In the genomic region with DNA sequence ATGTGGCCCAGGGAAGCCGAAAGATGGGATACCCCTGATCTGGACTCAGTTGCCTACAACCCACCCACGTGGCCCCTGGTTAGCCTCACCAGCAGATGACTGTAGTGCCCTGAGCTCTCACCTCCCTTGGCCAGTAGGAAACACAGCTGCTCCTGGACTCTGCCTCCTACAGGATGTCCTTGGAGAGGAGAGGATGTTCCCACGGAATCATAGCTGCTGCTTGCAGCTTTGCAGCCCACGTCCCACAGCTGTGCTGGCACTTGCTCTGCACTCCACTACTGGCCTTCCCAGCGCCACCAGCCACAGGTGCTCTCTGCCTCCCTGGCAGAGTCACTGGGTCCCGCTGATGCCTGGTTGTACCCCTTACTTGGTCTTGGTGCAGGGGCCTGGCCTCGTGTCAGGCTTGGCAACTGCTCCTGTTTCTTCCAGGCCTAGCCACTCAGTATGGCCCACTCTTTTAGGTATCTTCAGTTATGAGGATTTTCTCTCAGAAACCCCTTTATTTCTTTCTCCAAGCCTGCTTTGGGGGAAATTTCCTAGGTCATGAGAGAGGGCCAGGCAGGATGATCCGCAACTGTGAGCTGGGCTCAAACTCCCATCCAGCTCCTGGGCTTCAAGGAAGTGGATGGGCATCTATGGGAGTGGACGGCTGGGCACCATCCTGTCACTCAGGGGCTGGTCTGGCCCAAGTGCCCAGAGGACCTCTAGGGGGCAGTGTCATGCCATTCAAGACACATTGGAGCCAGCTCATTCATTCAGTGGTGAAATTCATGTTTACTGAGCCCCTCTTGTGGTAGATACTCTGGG, we compare ENCODE assay signal across 8 cellular contexts. TPM values are rescaled to one million over a fixed set of nuclear protein-coding genes. Genes with fewer than 3 reads are reported as not detected.
DNase-seq lines count a peak whose midpoint lies in the region; ATAC-seq lines count a peak whose summit lies in the region.

No MANE protein-coding gene starts in this region.

- DNase-seq in DMS 273 treated with DMSO at 0.1 percent for 48 hours (lab: John Stamatoyannopoulos, UW) (peak; percentile 45), HT-29 (ENCODE audit: low spot score) (peak; percentile 71), T-helper 2 cell (peak; percentile 28 to 71 (median 53)), astrocyte of the hippocampus (ENCODE audit: low read depth, low spot score) (peak; percentile 72), iPS-NIHi11 (ENCODE audit: low spot score) (peak; percentile 84)
- peak; percentile 23 to 59 for DNase-seq in stimulated activated CD4-positive, alpha-beta T cell treated with anti-CD3 and anti-CD28 coated beads, Interleukin-15, amount 100 ng/mL, for 48 hours (ENCODE audit: low read depth in 2 of 2)

- ATAC-seq in GM19463 (IDR thresholded peaks at IDR 0.05; ENCODE audit: unreplicated experiment) (peak; percentile 87), GM18858 (IDR thresholded peaks at IDR 0.05; ENCODE audit: unreplicated experiment) (no peak)

RNA-seq across cellular contexts. Expression of gene VILL, which starts 16.3 kb away (rescaled TPM):
- total RNA-seq in HT-29 (2014; rRNA removed; shearing (Covaris generic)), result 2.2 and 2.4 TPM in 2 replicates

RNA-seq across cellular contexts. Expression of gene PLCD1, which starts 55.1 kb away (rescaled TPM):
- total RNA-seq in HT-29 (2014; rRNA removed; shearing (Covaris generic)), result 7.6 and 9.6 TPM in 2 replicates
